Comparison of ENCODE assay signal across 8 cellular contexts in the genomic region with DNA sequence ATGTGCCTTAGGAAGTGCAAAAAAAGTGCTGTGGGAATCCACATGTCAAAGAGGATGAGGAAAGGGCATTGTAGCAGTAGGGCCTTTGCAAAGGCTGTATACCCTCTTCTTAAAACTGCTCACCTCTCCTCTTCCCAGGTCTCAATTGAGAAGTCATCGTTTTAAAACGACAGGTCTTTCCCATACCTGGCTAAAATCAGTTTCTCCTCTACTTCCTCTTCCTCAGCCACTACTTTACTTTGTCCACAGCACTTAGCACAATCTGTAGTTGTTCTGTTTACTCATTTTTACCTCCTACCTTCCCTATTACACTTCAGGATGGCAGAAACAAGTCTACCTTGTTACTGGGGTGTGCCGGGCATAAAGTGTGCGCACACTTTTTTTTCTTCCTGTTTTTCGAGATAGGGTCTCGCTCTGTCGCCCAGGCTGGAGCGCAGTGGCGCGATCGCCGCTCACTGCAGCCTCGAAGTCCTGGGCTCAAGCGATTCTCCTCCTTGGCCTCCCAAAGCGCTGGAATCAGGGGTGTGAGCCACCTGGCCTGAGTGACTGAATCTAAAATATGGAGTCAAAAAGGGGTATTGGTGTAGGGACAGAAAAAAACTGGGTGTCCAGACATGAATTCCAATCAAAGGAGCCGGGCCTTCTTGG. TPM values are rescaled to one million over a fixed set of nuclear protein-coding genes. Genes with fewer than 3 reads are reported as not detected.
DNase-seq lines count a peak whose midpoint lies in the region; ATAC-seq and TF ChIP-seq lines count a peak whose summit lies in the region.

No MANE protein-coding gene starts in this region.

- TF ChIP-seq CTCF in WI38 (IDR thresholded peaks at IDR 0.05; ENCODE audit: low read depth, low read length): no peak

- peak overlapping the region; percentile 81 for H3K4me3 Mint-ChIP-seq in activated CD4-positive, alpha-beta T cell treated with anti-CD3 and anti-CD28 coated beads, Interleukin-2, amount 10 ng/mL, durations not matched to agents 7 days and 5 days

- peaks cover 7% of the 10 kb centered on the region for H3K9me3 Mint-ChIP-seq in activated CD4-positive, alpha-beta T cell treated with anti-CD3 and anti-CD28 coated beads, Interleukin-2, amount 10 ng/mL, durations not matched to agents 7 days and 5 days

- H3K27me3 Mint-ChIP-seq in activated CD4-positive, alpha-beta T cell treated with anti-CD3 and anti-CD28 coated beads, Interleukin-2, amount 10 ng/mL, durations not matched to agents 7 days and 5 days: peaks cover 8% of the 10 kb centered on the region

- H3K27ac Mint-ChIP-seq in activated CD4-positive, alpha-beta T cell treated with anti-CD3 and anti-CD28 coated beads, Interleukin-2, amount 10 ng/mL, durations not matched to agents 7 days and 5 days: peak overlapping the region; percentile 99

- intact Hi-C loops in cardiac septum (cut with DNase I): loop anchor here (1.0 kb wide), 1 partner anchor 10 kb away; the partner anchor contains the start of gene ELOVL5

- H3K36me3 Mint-ChIP-seq in activated CD4-positive, alpha-beta T cell treated with anti-CD3 and anti-CD28 coated beads, Interleukin-2, amount 10 ng/mL, durations not matched to agents 7 days and 5 days (ENCODE audit: low read depth): no peaks in the 10 kb centered on the region

- DNase-seq in activated CD4-positive, alpha-beta T cell treated with anti-CD3 and anti-CD28 coated beads, Interleukin-2, amount 10 ng/mL, durations not matched to agents 7 days and 5 days: no peak
- DNase-seq in activated CD4-positive, alpha-beta T cell treated with anti-CD3 and anti-CD28 coated beads, Interleukin-2, amount 50 U/mL, for 48 hours: no peak
- DNase-seq in cardiac septum (ENCODE audit: low spot score) (peak; percentile 75), skeletal muscle cell (ENCODE audit: low read depth) (no peak), iPS-NIHi7 (ENCODE audit: extremely low spot score) (no peak), cerebellar nuclear complex (lab: John Stamatoyannopoulos, UW) (no peak)

- peaks cover 54% of the 10 kb centered on the region for H3K4me1 Mint-ChIP-seq in activated CD4-positive, alpha-beta T cell treated with anti-CD3 and anti-CD28 coated beads, Interleukin-2, amount 10 ng/mL, durations not matched to agents 7 days and 5 days

- peak; percentile 9 for ATAC-seq in HG03097 (IDR thresholded peaks at IDR 0.05; ENCODE audit: low FRiP score, unreplicated experiment)

- POLR2A ChIA-PET in activated CD4-positive, alpha-beta T cell treated with anti-CD3 and anti-CD28 coated beads, Interleukin-2, amount 10 ng/mL, durations not matched to agents 7 days and 5 days (lab: Charles Lee): interaction anchor here (1.6 kb wide), 1 partner anchor 11 kb away, joined by 10 read pairs; the partner anchor contains the start of gene ELOVL5

- H3K4me3 ChIP-seq in WI38 (ENCODE audit: low read depth, low read length) (peak overlapping the region; percentile 64), skeletal muscle cell (ENCODE audit: low read depth, low read length) (peak overlapping the region; percentile 43)

- CTCF ChIA-PET in activated CD4-positive, alpha-beta T cell treated with anti-CD3 and anti-CD28 coated beads, Interleukin-2, amount 10 ng/mL, durations not matched to agents 7 days and 5 days (lab: Charles Lee): interaction anchor here (2.2 kb wide), 1 partner anchor 11 kb away, joined by 9 read pairs; the partner anchor contains the start of gene ELOVL5

RNA-seq across cellular contexts. Expression of gene ELOVL5, which starts 9.8 kb away (rescaled TPM):
- 100 to 1,000 TPM; 124 to 152 TPM for total RNA-seq in activated CD4-positive, alpha-beta T cell treated with anti-CD3 and anti-CD28 coated beads, Interleukin-2, amount 10 ng/mL, durations not matched to agents 7 days and 5 days
- total RNA-seq in cardiac septum: 37.6 TPM
